Comparison of ENCODE assay signal across 9 cellular contexts in genomic region chr1:152110365-152110859, GRCh38. TPM values are rescaled to one million over a fixed set of nuclear protein-coding genes. Genes with fewer than 3 reads are reported as not detected.
DNase-seq lines count a peak whose midpoint lies in the region; ATAC-seq lines count a peak whose summit lies in the region.
"Had no signal": no experiment of that assay in that cellular context is flagged by ENCODE, and none has a peak within 500 bp of the region (broad histone marks: within the 10 kb centered on the region; RNA-seq: fewer than 3 reads in every experiment).

No MANE protein-coding gene starts in this region.

- peaks cover 0 to 7% of the 10 kb centered on the region in 2 donors for H3K9me3 Mint-ChIP-seq in activated naive CD4-positive, alpha-beta T cell treated with anti-CD3 and anti-CD28 coated beads, Interleukin-2, amount 50 U/mL, for 72 hours

- H3K27ac Mint-ChIP-seq in activated naive CD4-positive, alpha-beta T cell treated with anti-CD3 and anti-CD28 coated beads, Interleukin-2, amount 50 U/mL, for 72 hours: no peak overlapping the region

- peak; percentile 51 to 75 for ATAC-seq in activated naive CD4-positive, alpha-beta T cell treated with anti-CD3 and anti-CD28 coated beads, Interleukin-2, amount 50 U/mL, for 72 hours
- ATAC-seq in GM18909 (IDR thresholded peaks at IDR 0.05; ENCODE audit: poor library complexity, unreplicated experiment): no peak
- ATAC-seq in HG03280 (IDR thresholded peaks at IDR 0.05; ENCODE audit: unreplicated experiment): no peak
- no peak for ATAC-seq in GM21381 (IDR thresholded peaks at IDR 0.05; ENCODE audit: unreplicated experiment)

- H3K36me3 Mint-ChIP-seq in activated naive CD4-positive, alpha-beta T cell treated with anti-CD3 and anti-CD28 coated beads, Interleukin-2, amount 50 U/mL, for 72 hours: no peaks in the 10 kb centered on the region

- peak; percentile 72 for DNase-seq in ELR (ENCODE audit: low read depth)
- DNase-seq in NCI-H2171 (lab: John Stamatoyannopoulos, UW): peak; percentile 41
- peak in 1 of 2 donors; percentile 39 for DNase-seq in activated naive CD4-positive, alpha-beta T cell treated with anti-CD3 and anti-CD28 coated beads, Interleukin-2, amount 50 U/mL, for 72 hours (ENCODE audit: low spot score in 2 of 2)
- peak; percentile 7 for DNase-seq in inferior parietal cortex (ENCODE audit: extremely low spot score)
- peak; percentile 48 for DNase-seq in stimulated activated CD8-positive, alpha-beta memory T cell treated with anti-CD3 and anti-CD28 coated beads, Interleukin-4, amount 100 ng/mL, for 48 hours

RNA-seq across cellular contexts. Expression of gene TCHH, which starts 4.8 kb away (rescaled TPM):
- under 1 TPM in 1 of 2 donors, not detected in 1; 0.04 TPM for total RNA-seq in activated naive CD4-positive, alpha-beta T cell treated with anti-CD3 and anti-CD28 coated beads, Interleukin-2, amount 50 U/mL, for 72 hours

RNA-seq across cellular contexts. Expression of gene TCHHL1, which starts 21.5 kb away (rescaled TPM):
- total RNA-seq in activated naive CD4-positive, alpha-beta T cell treated with anti-CD3 and anti-CD28 coated beads, Interleukin-2, amount 50 U/mL, for 72 hours: not detected
- total RNA-seq: T-helper 1 cell treated with Interleukin-12 subunit alpha and Interleukin-12 subunit beta and Interleukin-4 antibody, amounts not matched to agents 30 ng/mL and 1 ng/mL, for 36 hours had no signal

RNA-seq across cellular contexts. Expression of gene RPTN, which starts 48.6 kb away (rescaled TPM):
- total RNA-seq in activated naive CD4-positive, alpha-beta T cell treated with anti-CD3 and anti-CD28 coated beads, Interleukin-2, amount 50 U/mL, for 72 hours: not detected
- total RNA-seq: T-helper 1 cell treated with Interleukin-12 subunit alpha and Interleukin-12 subunit beta and Interleukin-4 antibody, amounts not matched to agents 30 ng/mL and 1 ng/mL, for 36 hours had no signal

Comparison
In these comparisons a context has a peak if more than half of its experiments do, and no peak if none do; other contexts are left out.
1. ATAC-seq: peak in activated naive CD4-positive, alpha-beta T cell treated with anti-CD3 and anti-CD28 coated beads, Interleukin-2, amount 50 U/mL, for 72 hours (2 of 2); none in GM18909 (single experiment), HG03280 (single experiment) and GM21381 (single experiment).